17 cellular contexts compared by ENCODE assay signal in genomic region chr11:14503023-14503422, GRCh38. TPM values are rescaled to one million over a fixed set of nuclear protein-coding genes. Genes with fewer than 3 reads are reported as not detected.
DNase-seq lines count a peak whose midpoint lies in the region; ATAC-seq, FAIRE-seq and TF ChIP-seq lines count a peak whose summit lies in the region.
"Had no signal": no experiment of that assay in that cellular context is flagged by ENCODE, and none has a peak within 500 bp of the region (broad histone marks: within the 10 kb centered on the region; RNA-seq: fewer than 3 reads in every experiment).

No MANE protein-coding gene starts in this region.

- no peak overlapping the region for H2AFZ ChIP-seq in K562 (ENCODE audit: low read depth, low read length)
- H2AFZ ChIP-seq: GM23338 had no signal

- no peaks in the 10 kb centered on the region for H3K9me3 ChIP-seq in K562 (replicated peaks; ENCODE audit: control insufficient read depth, insufficient read depth, low read depth, low read length)
- H3K9me3 ChIP-seq: BLaER1 treated with 17β-estradiol and CSF1 and Interleukin-3, amounts not matched to agents 10 nM and 100 nM had no signal

- no peak for TF ChIP-seq RAD21 in K562 (CRISPR knock-in tag; conservative IDR thresholded peaks at IDR 0.05 in 1 of 2, IDR thresholded peaks at IDR 0.05 in 1 of 2)

- CTCF ChIA-PET in activated CD4-positive, alpha-beta T cell treated with anti-CD3 and anti-CD28 coated beads, Interleukin-2, amount 10 ng/mL, durations not matched to agents 7 days and 5 days (lab: Charles Lee): no interaction called here
- CTCF ChIA-PET in K562 (lab: Yijun Ruan, JAX; ENCODE audit: low intra/inter-chr PET ratio): no interaction called here

- TF ChIP-seq CTCF in K562 (IDR thresholded peaks at IDR 0.05 in 2 of 3, conservative IDR thresholded peaks at IDR 0.05 in 1 of 3; ENCODE audit: insufficient read depth in 2 of 3, low read depth in 1 of 3, low read length in 3 of 3): no peak

- H3K4me3 ChIP-seq in H7 (ENCODE audit: insufficient read depth, low read depth, low read length) (no peak overlapping the region), K562 (no peak overlapping the region)
- H3K4me3 ChIP-seq: BLaER1 treated with 17β-estradiol and CSF1 and Interleukin-3, amounts not matched to agents 10 nM and 100 nM; GM23338 had no signal

- H3K36me3 ChIP-seq in H7 (replicated peaks; ENCODE audit: control insufficient read depth, insufficient read depth, low read length): peaks cover 19% of the 10 kb centered on the region
- peaks cover 58% of the 10 kb centered on the region for H3K36me3 ChIP-seq in K562 (ENCODE audit: control insufficient read depth, insufficient read depth, low read length)

- intact Hi-C loops in K562 (cut with micrococcal nuclease): no loop called here

- H4K20me1 ChIP-seq in K562 (replicated peaks; ENCODE audit: control insufficient read depth, insufficient read depth, low read length): no peaks in the 10 kb centered on the region

- peak overlapping the region; percentile 33 for H3K27ac Mint-ChIP-seq in activated CD4-positive, alpha-beta T cell treated with anti-CD3 and anti-CD28 coated beads, Interleukin-2, amount 10 ng/mL, durations not matched to agents 7 days and 5 days
- H3K27ac Mint-ChIP-seq: GM23338 had no signal

- H3K9ac ChIP-seq in K562 (ENCODE audit: insufficient read depth in 1 of 2, low read depth in 2 of 2, low read length in 2 of 2): no peak overlapping the region
- H3K9ac ChIP-seq: BLaER1 treated with 17β-estradiol and CSF1 and Interleukin-3, amounts not matched to agents 10 nM and 100 nM had no signal

- H3K27me3 ChIP-seq in H7 (ENCODE audit: control insufficient read depth, insufficient read depth, low read length) (no peaks in the 10 kb centered on the region), K562 (ENCODE audit: control insufficient read depth in 2 of 2, insufficient read depth in 2 of 2, low read length in 2 of 2) (no peaks in the 10 kb centered on the region)
- H3K27me3 ChIP-seq: BLaER1 treated with 17β-estradiol and CSF1 and Interleukin-3, amounts not matched to agents 10 nM and 100 nM had no signal

- peaks cover 0 to 9% of the 10 kb centered on the region in 2 experiments; a peak in 3 of 5 replicates for H3K4me1 ChIP-seq in K562 (replicated peaks in 1 of 2; ENCODE audit: control insufficient read depth in 2 of 2, insufficient read depth in 2 of 2, low read length in 2 of 2)

- no peak overlapping the region for H3K27ac ChIP-seq in K562 (ENCODE audit: extremely low read depth, low read depth, low read length)
- H3K27ac ChIP-seq: BLaER1 treated with 17β-estradiol and CSF1 and Interleukin-3, amounts not matched to agents 10 nM and 100 nM had no signal

- no peak for TF ChIP-seq EP300 in K562 (IDR thresholded peaks at IDR 0.05; ENCODE audit: low read length)

- no peaks in the 10 kb centered on the region for H3K9me3 Mint-ChIP-seq in activated CD4-positive, alpha-beta T cell treated with anti-CD3 and anti-CD28 coated beads, Interleukin-2, amount 10 ng/mL, durations not matched to agents 7 days and 5 days
- H3K9me3 Mint-ChIP-seq: GM23338 had no signal

- ATAC-seq in K562: no peak
- ATAC-seq: GM23338, PC-3 had no signal

- POLR2A ChIA-PET in activated CD4-positive, alpha-beta T cell treated with anti-CD3 and anti-CD28 coated beads, Interleukin-2, amount 10 ng/mL, durations not matched to agents 7 days and 5 days (lab: Charles Lee): no interaction called here
- POLR2A ChIA-PET in K562 (lab: Yijun Ruan, JAX): interaction anchor here (1.2 kb wide), 2 partner anchors 13 to 17 kb away, joined by 4 to 5 read pairs; partner anchors contain the start of gene PSMA1

- H3K36me3 Mint-ChIP-seq in activated CD4-positive, alpha-beta T cell treated with anti-CD3 and anti-CD28 coated beads, Interleukin-2, amount 10 ng/mL, durations not matched to agents 7 days and 5 days (ENCODE audit: low read depth): peaks cover 46% of the 10 kb centered on the region

- H3K4me2 ChIP-seq in K562 (ENCODE audit: insufficient read depth, low read length): no peak overlapping the region
- H3K4me2 ChIP-seq: BLaER1 treated with 17β-estradiol and CSF1 and Interleukin-3, amounts not matched to agents 10 nM and 100 nM; GM23338 had no signal

- H3K27me3 Mint-ChIP-seq in activated CD4-positive, alpha-beta T cell treated with anti-CD3 and anti-CD28 coated beads, Interleukin-2, amount 10 ng/mL, durations not matched to agents 7 days and 5 days: no peaks in the 10 kb centered on the region

- no peak for FAIRE-seq in K562 (lab: Jason Lieb, UNC)

- peaks cover 16% of the 10 kb centered on the region for H3K79me2 ChIP-seq in K562 (ENCODE audit: control insufficient read depth, insufficient read depth, low read length)

- peak; percentile 56 for TF ChIP-seq POLR2A in K562 (conservative IDR thresholded peaks at IDR 0.05)

- peaks cover 28% of the 10 kb centered on the region for H3K4me1 Mint-ChIP-seq in activated CD4-positive, alpha-beta T cell treated with anti-CD3 and anti-CD28 coated beads, Interleukin-2, amount 10 ng/mL, durations not matched to agents 7 days and 5 days

- H3K4me3 Mint-ChIP-seq in activated CD4-positive, alpha-beta T cell treated with anti-CD3 and anti-CD28 coated beads, Interleukin-2, amount 10 ng/mL, durations not matched to agents 7 days and 5 days: no peak overlapping the region
- H3K4me3 Mint-ChIP-seq: GM23338 had no signal

- DNase-seq in activated CD4-positive, alpha-beta T cell treated with anti-CD3 and anti-CD28 coated beads, Interleukin-2, amount 10 ng/mL, durations not matched to agents 7 days and 5 days: no peak
- DNase-seq in activated CD4-positive, alpha-beta T cell treated with anti-CD3 and anti-CD28 coated beads for 48 hours: no peak
- DNase-seq in H7 (peak; percentile 13), K562 (ENCODE audit: extremely low read depth in 1 of 4, low spot score in 3 of 4) (no peak), myocyte (ENCODE audit: low read depth) (peak; percentile 2), ureter (ENCODE audit: low spot score) (no peak)
- no peak for DNase-seq in activated CD8-positive, alpha-beta memory T cell treated with anti-CD3 and anti-CD28 coated beads, Interleukin-2, amount 50 U/mL, for 4 hours
- DNase-seq in activated CD8-positive, alpha-beta memory T cell treated with anti-CD3 and anti-CD28 coated beads for 24 hours: no peak
- DNase-seq: DMS 273 treated with DMSO at 0.1 percent for 48 hours, MM.1S, NCI-H1092 treated with DMSO at 0.1 percent for 48 hours, NCI-H2081 treated with DMSO at 0.1 percent for 48 hours, NCI-H510A, NCI-H774, PC-3 had no signal

- no TSS peak for BruUV-seq in K562 (replicated peaks; lab: Mats Ljungman, UMichigan)

- in situ Hi-C loops in K562 (cut with MboI): no loop called here

- WGBS in K562 (ENCODE audit: insufficient coverage, low coverage, missing lambda C conversion rate): 69% methylated on average over 1 of the region's 1 CpG

- no peaks in the 10 kb centered on the region for H3K9me1 ChIP-seq in K562 (ENCODE audit: control insufficient read depth, insufficient read depth, low read length)

RNA-seq across cellular contexts. Expression of gene COPB1, which starts 3.4 kb away (rescaled TPM):
- total RNA-seq in activated CD4-positive, alpha-beta T cell treated with anti-CD3 and anti-CD28 coated beads, Interleukin-2, amount 10 ng/mL, durations not matched to agents 7 days and 5 days: 100 to 1,000 TPM in 1 of 2 experiments, 10 to 100 TPM in 1; 99.3 to 109 TPM
- total RNA-seq in H7 (2014; rRNA removed; shearing (Covaris generic)): 157 and 184 TPM in 2 replicates
- 61.0 and 164 TPM in 2 replicates for total RNA-seq in K562 (2011; cell fraction: chromatin; rRNA removed; ENCODE audit: low replicate concordance)
- 48.2 and 59.1 TPM in 2 replicates for total RNA-seq in K562 (2011; cell fraction: nucleolus; rRNA removed)
- 91.1 and 154 TPM in 2 replicates for total RNA-seq in K562 (2011; cell fraction: nucleoplasm; rRNA removed)
- 71.6 and 84.9 TPM in 2 replicates for total RNA-seq in K562 (2014; rRNA removed)
- 143 and 153 TPM in 2 replicates for total RNA-seq in K562 (2014; rRNA removed; fragmentation: Illumina TruSeq; extraction: Trizol)
- 119 and 125 TPM in 2 replicates for total RNA-seq in K562 (2015; rRNA removed; fragmentation: Illumina TruSeq; extraction: Trizol)
- 86.5 and 90.1 TPM in 2 replicates for total RNA-seq in K562 (2021)
- 178 and 188 TPM in 2 replicates for polyA plus RNA-seq in K562 (2011; rRNA removed)
- polyA plus RNA-seq in K562 (2011; cell fraction: cytosol; rRNA removed): 41.3 and 73.4 TPM in 2 replicates
- 62.8 and 93.7 TPM in 2 replicates for polyA plus RNA-seq in K562 (2011; cell fraction: nucleus; rRNA removed)
- polyA plus RNA-seq in K562 (2012): 78.4 and 119 TPM in 2 replicates
- polyA plus RNA-seq in K562 (2014; fragmentation: Illumina TruSeq; extraction: Trizol): 91.1 and 91.6 TPM in 2 replicates
- 100 to 1,000 TPM in 1 of 2 experiments, 10 to 100 TPM in 1; 89.6 to 111 TPM for polyA plus RNA-seq in K562 (2014; fragmentation: Nextera tagmentation; extraction: Ambion mirVana)
- polyA plus RNA-seq in K562 (2014; rRNA removed): 64.7 and 80.5 TPM in 2 replicates
- 185 and 240 TPM in 2 replicates for polyA minus RNA-seq in K562 (2011; rRNA and poly(A)+ RNA removed)
- 100 and 103 TPM in 2 replicates for polyA minus RNA-seq in K562 (2011; cell fraction: cytosol; rRNA and poly(A)+ RNA removed)
- 30.6 and 78.1 TPM in 2 replicates for polyA minus RNA-seq in K562 (2011; cell fraction: nucleus; rRNA and poly(A)+ RNA removed)
- 183 and 224 TPM in 2 replicates for total RNA-seq in myocyte
- 80.2 TPM for polyA plus RNA-seq in myocyte (2012)
- 87.2 TPM for total RNA-seq in ureter

RNA-seq across cellular contexts. Expression of gene PSMA1, which starts 17.2 kb away (rescaled TPM):
- 100 to 1,000 TPM; 183 to 195 TPM for total RNA-seq in activated CD4-positive, alpha-beta T cell treated with anti-CD3 and anti-CD28 coated beads, Interleukin-2, amount 10 ng/mL, durations not matched to agents 7 days and 5 days
- 214 and 252 TPM in 2 replicates for total RNA-seq in H7 (2014; rRNA removed; shearing (Covaris generic))
- 169 and 321 TPM in 2 replicates for total RNA-seq in K562 (2011; cell fraction: chromatin; rRNA removed; ENCODE audit: low replicate concordance)
- total RNA-seq in K562 (2011; cell fraction: nucleolus; rRNA removed): 117 and 149 TPM in 2 replicates
- 172 and 211 TPM in 2 replicates for total RNA-seq in K562 (2011; cell fraction: nucleoplasm; rRNA removed)
- 281 and 317 TPM in 2 replicates for total RNA-seq in K562 (2014; rRNA removed)
- total RNA-seq in K562 (2014; rRNA removed; fragmentation: Illumina TruSeq; extraction: Trizol): 424 and 473 TPM in 2 replicates
- 379 and 441 TPM in 2 replicates for total RNA-seq in K562 (2015; rRNA removed; fragmentation: Illumina TruSeq; extraction: Trizol)
- 284 and 295 TPM in 2 replicates for total RNA-seq in K562 (2021)
- polyA plus RNA-seq in K562 (2011; rRNA removed): 374 and 470 TPM in 2 replicates
- polyA plus RNA-seq in K562 (2011; cell fraction: cytosol; rRNA removed): 169 and 312 TPM in 2 replicates
- 253 and 345 TPM in 2 replicates for polyA plus RNA-seq in K562 (2011; cell fraction: nucleus; rRNA removed)
- polyA plus RNA-seq in K562 (2012): 377 and 384 TPM in 2 replicates
- 254 and 283 TPM in 2 replicates for polyA plus RNA-seq in K562 (2014; fragmentation: Illumina TruSeq; extraction: Trizol)
- 1,000 to 10,000 TPM in 1 of 2 experiments, 100 to 1,000 TPM in 1; 820 to 1,007 TPM for polyA plus RNA-seq in K562 (2014; fragmentation: Nextera tagmentation; extraction: Ambion mirVana)
- polyA plus RNA-seq in K562 (2014; rRNA removed): 336 and 338 TPM in 2 replicates
- 379 and 387 TPM in 2 replicates for polyA minus RNA-seq in K562 (2011; rRNA and poly(A)+ RNA removed)
- 127 and 156 TPM in 2 replicates for polyA minus RNA-seq in K562 (2011; cell fraction: cytosol; rRNA and poly(A)+ RNA removed)
- polyA minus RNA-seq in K562 (2011; cell fraction: nucleus; rRNA and poly(A)+ RNA removed): 110 and 145 TPM in 2 replicates
- total RNA-seq in myocyte: 193 and 196 TPM in 2 replicates
- polyA plus RNA-seq in myocyte (2012): 157 TPM
- 138 TPM for total RNA-seq in ureter

Comparison
In these comparisons a context has a peak if more than half of its experiments do, and no peak if none do; other contexts are left out.
1. DNase-seq: peak in H7 (single experiment) and myocyte (single experiment); none in activated CD4-positive, alpha-beta T cell treated with anti-CD3 and anti-CD28 coated beads, Interleukin-2, amount 10 ng/mL, durations not matched to agents 7 days and 5 days (single experiment), activated CD4-positive, alpha-beta T cell treated with anti-CD3 and anti-CD28 coated beads for 48 hours (single experiment), K562 (0 of 4), ureter (single experiment), activated CD8-positive, alpha-beta memory T cell treated with anti-CD3 and anti-CD28 coated beads, Interleukin-2, amount 50 U/mL, for 4 hours (single experiment) and activated CD8-positive, alpha-beta memory T cell treated with anti-CD3 and anti-CD28 coated beads for 24 hours (single experiment).